16 cellular contexts compared by ENCODE assay signal in the genomic region with DNA sequence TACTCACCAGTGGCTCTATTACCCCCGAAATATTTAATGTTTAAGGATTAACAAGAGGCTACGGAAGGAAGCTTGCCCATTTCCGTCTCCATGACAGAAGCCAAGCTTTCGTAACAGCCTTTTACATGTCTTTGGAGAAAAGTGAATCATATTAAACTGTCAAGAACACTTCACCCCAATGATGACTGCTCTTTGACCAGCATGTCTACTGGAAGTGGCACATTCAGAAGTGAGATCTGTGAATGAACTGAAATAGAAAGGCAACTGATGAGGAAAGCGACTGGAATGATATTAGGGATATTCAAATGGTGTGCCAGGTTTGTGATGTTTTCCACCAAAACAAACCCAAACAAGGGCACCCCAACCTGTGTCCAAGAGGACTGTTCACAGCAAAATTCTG. TPM values are rescaled to one million over a fixed set of nuclear protein-coding genes. Genes with fewer than 3 reads are reported as not detected.
A peak's percentile ranks its signal among the peaks of the same experiment; 100 is the strongest.
DNase-seq lines count a peak whose midpoint lies in the region; ATAC-seq, FAIRE-seq and TF ChIP-seq lines count a peak whose summit lies in the region.
"Had no signal": no experiment of that assay in that cellular context is flagged by ENCODE, and none has a peak within 500 bp of the region (broad histone marks: within the 10 kb centered on the region; RNA-seq: fewer than 3 reads in every experiment).

No MANE protein-coding gene starts in this region.

- TF ChIP-seq POLR2A in GM12891 (IDR thresholded peaks at IDR 0.05; ENCODE audit: low read depth, low read length) (no peak), GM12892 (IDR thresholded peaks at IDR 0.05; ENCODE audit: low read depth, low read length) (no peak)

- FAIRE-seq in GM12891 (lab: Jason Lieb, UNC), result peak; percentile 55
- FAIRE-seq in GM12892 (lab: Jason Lieb, UNC), result peak; percentile 42

- no peak overlapping the region for H2AFZ ChIP-seq in neural cell (ENCODE audit: low read depth, low read length)
- H2AFZ ChIP-seq: GM23248 had no signal

- no peaks in the 10 kb centered on the region for H3K36me3 ChIP-seq in neural cell (ENCODE audit: insufficient read depth, low read length)
- H3K36me3 ChIP-seq: BE2C had no signal

- peak overlapping the region; percentile 54 for H3K27ac ChIP-seq in neural cell (ENCODE audit: low read length)
- H3K27ac ChIP-seq: GM23248 had no signal

- TF ChIP-seq EP300 in neural cell (conservative IDR thresholded peaks at IDR 0.05; ENCODE audit: poor library complexity, severe bottlenecking), result peak; percentile 55

- no peak for TF ChIP-seq RAD21 in neural cell (conservative IDR thresholded peaks at IDR 0.05)

- no peak for ATAC-seq in GM21717 (IDR thresholded peaks at IDR 0.05; ENCODE audit: unreplicated experiment)

- no peak for DNase-seq in GM12891 (ENCODE audit: insufficient read length, low spot score)
- no peak for DNase-seq in GM12892 (ENCODE audit: insufficient read length)
- DNase-seq in RKO (ENCODE audit: low spot score), result peak; percentile 57
- no peak for DNase-seq in stimulated activated CD4-positive, alpha-beta T cell treated with anti-CD3 and anti-CD28 coated beads, Interleukin-2, amount 100 ng/mL, for 24 hours
- DNase-seq in SHP77 treated with DMSO at 0.1 percent for 48 hours (lab: John Stamatoyannopoulos, UW), result no peak
- DNase-seq: ACHN; BE2C; C1 segment of cervical spinal cord; CD4-positive, CD25-positive, alpha-beta regulatory T cell; CD8-positive, alpha-beta memory T cell; COR-L47; DMS 273 treated with DMSO at 0.1 percent for 48 hours; GM23248 had no signal

- no peaks in the 10 kb centered on the region for H3K27me3 ChIP-seq in neural cell (ENCODE audit: insufficient read depth, low read depth, low read length)
- H3K27me3 ChIP-seq: BE2C had no signal

- H3F3A ChIP-seq in neural cell (ENCODE audit: insufficient read depth, low read length, poor library complexity, severe bottlenecking), result no peaks in the 10 kb centered on the region

- peak overlapping the region; percentile 11 for H3K9ac ChIP-seq in neural cell (ENCODE audit: low read length)
- H3K9ac ChIP-seq: GM23248 had no signal

- H4K20me1 ChIP-seq in neural cell (ENCODE audit: insufficient read depth), result no peaks in the 10 kb centered on the region

- TF ChIP-seq CTCF in neural cell (IDR thresholded peaks at IDR 0.05; ENCODE audit: poor library complexity, severe bottlenecking), result no peak

- no peaks in the 10 kb centered on the region for H3K9me3 ChIP-seq in neural cell (ENCODE audit: low read length)
- H3K9me3 ChIP-seq: BE2C, HAP-1 had no signal

- no peak overlapping the region for H3K4me2 ChIP-seq in neural cell (ENCODE audit: low read length)

- H3K9me2 ChIP-seq in neural cell (ENCODE audit: insufficient read depth, low read length), result no peaks in the 10 kb centered on the region

- no peaks in the 10 kb centered on the region for H3K79me2 ChIP-seq in neural cell (replicated peaks; ENCODE audit: insufficient read depth, low read length)

- peak overlapping the region; percentile 7 for H3K4me3 ChIP-seq in neural cell (ENCODE audit: low read length)
- H3K4me3 ChIP-seq: GM23248, HAP-1 had no signal

TF ChIP-seq in GM12891, 5 proteins besides CTCF, POLR2A, EP300 and RAD21:
- TF ChIP-seq SPI1 (IDR thresholded peaks at IDR 0.05; ENCODE audit: low read depth, low read length) (no peak), POU2F2 (IDR thresholded peaks at IDR 0.05; ENCODE audit: low read depth, low read length) (no peak), POLR2AphosphoS5 (IDR thresholded peaks at IDR 0.05; ENCODE audit: low read depth, low read length) (no peak), TAF1 (IDR thresholded peaks at IDR 0.05; ENCODE audit: low read depth, low read length) (no peak), PAX5 (IDR thresholded peaks at IDR 0.05; ENCODE audit: insufficient read depth, low read length, severe bottlenecking) (no peak)
TF ChIP-seq in GM12891: peak in this region for 0.

TF ChIP-seq in neural cell, 6 proteins besides CTCF, POLR2A, EP300 and RAD21:
- no peak for TF ChIP-seq TAF1 (IDR thresholded peaks at IDR 0.05; ENCODE audit: low read depth)
- no peak for TF ChIP-seq EZH2 (IDR thresholded peaks at IDR 0.05; ENCODE audit: borderline replicate concordance, insufficient read depth, low read length, poor library complexity, severe bottlenecking)
- TF ChIP-seq, protein P1, sequence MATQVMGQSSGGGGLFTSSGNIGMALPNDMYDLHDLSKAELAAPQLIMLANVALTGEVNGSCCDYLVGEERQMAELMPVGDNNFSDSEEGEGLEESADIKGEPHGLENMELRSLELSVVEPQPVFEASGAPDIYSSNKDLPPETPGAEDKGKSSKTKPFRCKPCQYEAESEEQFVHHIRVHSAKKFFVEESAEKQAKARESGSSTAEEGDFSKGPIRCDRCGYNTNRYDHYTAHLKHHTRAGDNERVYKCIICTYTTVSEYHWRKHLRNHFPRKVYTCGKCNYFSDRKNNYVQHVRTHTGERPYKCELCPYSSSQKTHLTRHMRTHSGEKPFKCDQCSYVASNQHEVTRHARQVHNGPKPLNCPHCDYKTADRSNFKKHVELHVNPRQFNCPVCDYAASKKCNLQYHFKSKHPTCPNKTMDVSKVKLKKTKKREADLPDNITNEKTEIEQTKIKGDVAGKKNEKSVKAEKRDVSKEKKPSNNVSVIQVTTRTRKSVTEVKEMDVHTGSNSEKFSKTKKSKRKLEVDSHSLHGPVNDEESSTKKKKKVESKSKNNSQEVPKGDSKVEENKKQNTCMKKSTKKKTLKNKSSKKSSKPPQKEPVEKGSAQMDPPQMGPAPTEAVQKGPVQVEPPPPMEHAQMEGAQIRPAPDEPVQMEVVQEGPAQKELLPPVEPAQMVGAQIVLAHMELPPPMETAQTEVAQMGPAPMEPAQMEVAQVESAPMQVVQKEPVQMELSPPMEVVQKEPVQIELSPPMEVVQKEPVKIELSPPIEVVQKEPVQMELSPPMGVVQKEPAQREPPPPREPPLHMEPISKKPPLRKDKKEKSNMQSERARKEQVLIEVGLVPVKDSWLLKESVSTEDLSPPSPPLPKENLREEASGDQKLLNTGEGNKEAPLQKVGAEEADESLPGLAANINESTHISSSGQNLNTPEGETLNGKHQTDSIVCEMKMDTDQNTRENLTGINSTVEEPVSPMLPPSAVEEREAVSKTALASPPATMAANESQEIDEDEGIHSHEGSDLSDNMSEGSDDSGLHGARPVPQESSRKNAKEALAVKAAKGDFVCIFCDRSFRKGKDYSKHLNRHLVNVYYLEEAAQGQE (IDR thresholded peaks at IDR 0.05; ENCODE audit: borderline replicate concordance), result no peak
- TF ChIP-seq POLR2AphosphoS5 (IDR thresholded peaks at IDR 0.05), result no peak
- TF ChIP-seq SMC3 (conservative IDR thresholded peaks at IDR 0.05; ENCODE audit: poor library complexity), result no peak
- TF ChIP-seq MXI1 (conservative IDR thresholded peaks at IDR 0.05; ENCODE audit: poor library complexity, severe bottlenecking), result no peak

RNA-seq across cellular contexts. Expression of gene PRDM15, which starts 8.5 kb away (rescaled TPM):
- 7.4 TPM for polyA plus RNA-seq in GM12891 (2012; ENCODE audit: low read depth, missing spikeins)
- 5.4 TPM for polyA plus RNA-seq in GM12892 (2012; ENCODE audit: missing spikeins)
- 4.1 and 5.6 TPM in 2 replicates for polyA plus RNA-seq in neural cell
- polyA minus RNA-seq in neural cell, result 9.4 and 11.2 TPM in 2 replicates
